ENCODE assay signal across 16 cellular contexts in the genomic region with DNA sequence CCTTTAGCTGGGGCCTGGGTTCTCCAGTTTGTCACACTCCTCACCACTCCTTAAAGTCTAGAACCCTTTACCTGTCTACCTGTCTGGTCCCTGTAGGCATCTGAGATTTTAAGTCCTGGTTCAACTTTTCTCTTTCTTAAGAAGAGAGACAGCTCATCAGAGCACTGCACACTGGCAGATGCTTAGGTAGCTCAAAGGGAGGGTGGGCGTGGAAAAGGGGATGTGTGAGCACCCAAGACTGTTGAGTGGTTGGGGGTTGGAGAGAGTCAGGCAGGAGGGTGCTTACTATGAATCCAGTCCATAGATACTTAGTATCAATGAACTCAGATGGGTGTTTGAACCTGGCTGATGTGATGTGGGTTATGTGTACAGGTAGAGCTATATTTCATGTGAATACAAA. TPM values are rescaled to one million over a fixed set of nuclear protein-coding genes. Genes with fewer than 3 reads are reported as not detected.
A peak's percentile ranks its signal among the peaks of the same experiment; 100 is the strongest.
DNase-seq lines count a peak whose midpoint lies in the region; ATAC-seq and TF ChIP-seq lines count a peak whose summit lies in the region.
"Had no signal": no experiment of that assay in that cellular context is flagged by ENCODE, and none has a peak within 500 bp of the region (broad histone marks: within the 10 kb centered on the region; RNA-seq: fewer than 3 reads in every experiment).

No MANE protein-coding gene starts in this region.

- TF ChIP-seq CTCF in brain (conservative IDR thresholded peaks at IDR 0.05): no peak

- H3K27me3 Mint-ChIP-seq in T-helper 2 cell treated with Interferon-gamma antibody and Interleukin-4, amounts not matched to agents 5 μg/mL and 100 μg/mL, for 36 hours (ENCODE audit: low read depth): peaks cover 56% of the 10 kb centered on the region
- peaks cover 41% of the 10 kb centered on the region for H3K27me3 Mint-ChIP-seq in brain
- peaks cover 55 to 73% of the 10 kb centered on the region in 2 donors for H3K27me3 Mint-ChIP-seq in stimulated activated naive B cell treated with anti-CD40 and anti-IgM and Interleukin-4, amounts not matched to agents 10 μg/mL and 1 μg/mL and 100 μg/mL, for 72 hours

- peaks cover 5% of the 10 kb centered on the region for H3K9me3 Mint-ChIP-seq in T-helper 2 cell treated with Interferon-gamma antibody and Interleukin-4, amounts not matched to agents 5 μg/mL and 100 μg/mL, for 36 hours
- H3K9me3 Mint-ChIP-seq in brain: peaks cover 0 to 14% (median 6%) of the 10 kb centered on the region in 5 experiments
- H3K9me3 Mint-ChIP-seq in stimulated activated naive B cell treated with anti-CD40 and anti-IgM and Interleukin-4, amounts not matched to agents 10 μg/mL and 1 μg/mL and 100 μg/mL, for 72 hours: peaks cover 5 to 10% of the 10 kb centered on the region in 2 donors

- H3K4me3 Mint-ChIP-seq in T-helper 2 cell treated with Interferon-gamma antibody and Interleukin-4, amounts not matched to agents 5 μg/mL and 100 μg/mL, for 36 hours: no peak overlapping the region
- H3K4me3 Mint-ChIP-seq in brain: no peak overlapping the region
- no peak overlapping the region for H3K4me3 Mint-ChIP-seq in stimulated activated naive B cell treated with anti-CD40 and anti-IgM and Interleukin-4, amounts not matched to agents 10 μg/mL and 1 μg/mL and 100 μg/mL, for 72 hours
- H3K4me3 Mint-ChIP-seq: B cell; CD4-positive, alpha-beta memory T cell had no signal

- H3K4me1 Mint-ChIP-seq in T-helper 2 cell treated with Interferon-gamma antibody and Interleukin-4, amounts not matched to agents 5 μg/mL and 100 μg/mL, for 36 hours (ENCODE audit: low read depth): no peaks in the 10 kb centered on the region
- peaks cover 54% of the 10 kb centered on the region for H3K4me1 Mint-ChIP-seq in brain
- peaks cover 18 to 30% of the 10 kb centered on the region in 2 donors for H3K4me1 Mint-ChIP-seq in stimulated activated naive B cell treated with anti-CD40 and anti-IgM and Interleukin-4, amounts not matched to agents 10 μg/mL and 1 μg/mL and 100 μg/mL, for 72 hours
- H3K4me1 Mint-ChIP-seq: CD4-positive, alpha-beta memory T cell had no signal

- DNase-seq in T-helper 2 cell treated with Interferon-gamma antibody and Interleukin-4, amounts not matched to agents 5 μg/mL and 100 μg/mL, for 36 hours (ENCODE audit: low spot score): no peak
- DNase-seq in T-helper 2 cell (no peak), HPDE6-E6E7 (ENCODE audit: extremely low spot score) (no peak)
- DNase-seq in stimulated activated naive B cell treated with anti-CD40 and anti-IgM and Interleukin-4, amounts not matched to agents 10 μg/mL and 1 μg/mL and 100 μg/mL, for 72 hours: no peak
- DNase-seq: C1 segment of cervical spinal cord; CD4-positive, alpha-beta memory T cell; COR-L47; DMS153; DND-41; GM23248; H7; HCEC 1CT had no signal

- peak; percentile 62 to 70 for ATAC-seq in stimulated activated naive B cell treated with anti-CD40 and anti-IgM and Interleukin-4, amounts not matched to agents 10 μg/mL and 1 μg/mL and 100 μg/mL, for 72 hours (replicated peaks)
- ATAC-seq in GM18909 (IDR thresholded peaks at IDR 0.05; ENCODE audit: poor library complexity, unreplicated experiment) (no peak), HG03439 (IDR thresholded peaks at IDR 0.05; ENCODE audit: unreplicated experiment) (no peak)

- H3K27ac Mint-ChIP-seq in T-helper 2 cell treated with Interferon-gamma antibody and Interleukin-4, amounts not matched to agents 5 μg/mL and 100 μg/mL, for 36 hours: peak overlapping the region; percentile 37
- peak overlapping the region in 4 of 5 experiments; percentile 14 to 85 (median 58) for H3K27ac Mint-ChIP-seq in brain
- H3K27ac Mint-ChIP-seq in stimulated activated naive B cell treated with anti-CD40 and anti-IgM and Interleukin-4, amounts not matched to agents 10 μg/mL and 1 μg/mL and 100 μg/mL, for 72 hours: no peak overlapping the region
- H3K27ac Mint-ChIP-seq: B cell; CD4-positive, alpha-beta memory T cell had no signal

- no peaks in the 10 kb centered on the region for H3K36me3 Mint-ChIP-seq in T-helper 2 cell treated with Interferon-gamma antibody and Interleukin-4, amounts not matched to agents 5 μg/mL and 100 μg/mL, for 36 hours (ENCODE audit: low read depth)
- no peaks in the 10 kb centered on the region for H3K36me3 Mint-ChIP-seq in brain
- H3K36me3 Mint-ChIP-seq in stimulated activated naive B cell treated with anti-CD40 and anti-IgM and Interleukin-4, amounts not matched to agents 10 μg/mL and 1 μg/mL and 100 μg/mL, for 72 hours: no peaks in the 10 kb centered on the region
- H3K36me3 Mint-ChIP-seq: CD4-positive, alpha-beta memory T cell had no signal

RNA-seq across cellular contexts. Expression of gene KCNG1, which starts 6.6 kb away (rescaled TPM):
- polyA plus RNA-seq in brain (ENCODE audit: insufficient read depth, low read depth, low replicate concordance): 2.1 TPM
- polyA plus RNA-seq: CD4-positive, alpha-beta memory T cell had no signal

Comparison
In these comparisons a context has a peak if more than half of its experiments do, and no peak if none do; other contexts are left out.
1. ATAC-seq: peak in stimulated activated naive B cell treated with anti-CD40 and anti-IgM and Interleukin-4, amounts not matched to agents 10 μg/mL and 1 μg/mL and 100 μg/mL, for 72 hours (2 of 2); none in GM18909 (single experiment) and HG03439 (single experiment).